8 cellular contexts compared by ENCODE assay signal in genomic region chr13:51452391-51453307, GRCh38. TPM values are rescaled to one million over a fixed set of nuclear protein-coding genes. Genes with fewer than 3 reads are reported as not detected.
DNase-seq lines count a peak whose midpoint lies in the region; ATAC-seq and TF ChIP-seq lines count a peak whose summit lies in the region.

A gene with protein sequence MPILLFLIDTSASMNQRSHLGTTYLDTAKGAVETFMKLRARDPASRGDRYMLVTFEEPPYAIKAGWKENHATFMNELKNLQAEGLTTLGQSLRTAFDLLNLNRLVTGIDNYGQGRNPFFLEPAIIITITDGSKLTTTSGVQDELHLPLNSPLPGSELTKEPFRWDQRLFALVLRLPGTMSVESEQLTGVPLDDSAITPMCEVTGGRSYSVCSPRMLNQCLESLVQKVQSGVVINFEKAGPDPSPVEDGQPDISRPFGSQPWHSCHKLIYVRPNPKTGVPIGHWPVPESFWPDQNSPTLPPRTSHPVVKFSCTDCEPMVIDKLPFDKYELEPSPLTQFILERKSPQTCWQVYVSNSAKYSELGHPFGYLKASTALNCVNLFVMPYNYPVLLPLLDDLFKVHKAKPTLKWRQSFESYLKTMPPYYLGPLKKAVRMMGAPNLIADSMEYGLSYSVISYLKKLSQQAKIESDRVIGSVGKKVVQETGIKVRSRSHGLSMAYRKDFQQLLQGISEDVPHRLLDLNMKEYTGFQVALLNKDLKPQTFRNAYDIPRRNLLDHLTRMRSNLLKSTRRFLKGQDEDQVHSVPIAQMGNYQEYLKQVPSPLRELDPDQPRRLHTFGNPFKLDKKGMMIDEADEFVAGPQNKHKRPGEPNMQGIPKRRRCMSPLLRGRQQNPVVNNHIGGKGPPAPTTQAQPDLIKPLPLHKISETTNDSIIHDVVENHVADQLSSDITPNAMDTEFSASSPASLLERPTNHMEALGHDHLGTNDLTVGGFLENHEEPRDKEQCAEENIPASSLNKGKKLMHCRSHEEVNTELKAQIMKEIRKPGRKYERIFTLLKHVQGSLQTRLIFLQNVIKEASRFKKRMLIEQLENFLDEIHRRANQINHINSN (minus strand): TSS chr13:51453036. CDS start chr13:51452525, 511 bp downstream.

- peak within 1 kb of the TSS; percentile 94 for H3K4me3 ChIP-seq in PC-3 (ENCODE audit: low read length)
- H3K4me3 ChIP-seq in mucosa of descending colon: peak within 1 kb of the TSS; percentile 89

- no peak for TF ChIP-seq CTCF in PC-3 (conservative IDR thresholded peaks at IDR 0.05; ENCODE audit: low read depth, low read length)
- no peak for TF ChIP-seq CTCF in mucosa of descending colon (IDR thresholded peaks at IDR 0.05)

- no peaks in the 10 kb centered on the region for H3K9me2 ChIP-seq in PC-3 (replicated peaks; ENCODE audit: low read length)

- H2AFZ ChIP-seq in PC-3 (ENCODE audit: low read length): peak within 1 kb of the TSS; percentile 76

- H3K4me1 ChIP-seq in PC-3 (ENCODE audit: insufficient read depth, low read length) (peaks cover 23% of the 10 kb centered on the region), mucosa of descending colon (ENCODE audit: low read depth) (peaks cover 13% of the 10 kb centered on the region)

- no peaks in the 10 kb centered on the region for H3K27me3 ChIP-seq in PC-3 (ENCODE audit: low read length)

- H3K36me3 ChIP-seq in PC-3 (ENCODE audit: low read depth, low read length) (peaks cover 23% of the 10 kb centered on the region; the same call in 1 of the 2 replicates), mucosa of descending colon (ENCODE audit: low read depth) (no peaks in the 10 kb centered on the region)

- intact Hi-C loops in PC-3 (cut with micrococcal nuclease) (loop anchor here (1.0 to 5.0 kb wide), 3 partner anchors 70 to 185 kb away; partner anchors contain the start of gene WDFY2), mucosa of descending colon (cut with DNase I, micrococcal nuclease) (loop anchor here (10.0 kb wide), 1 partner anchor 132 kb away; the partner anchor contains the start of gene WDFY2 (in 2 of the 2))

- ATAC-seq in GM21576 (IDR thresholded peaks at IDR 0.05; ENCODE audit: unreplicated experiment) (peak; percentile 75), PC-3 (peak; percentile 88), mucosa of descending colon (peak; percentile 86)

- BruUV-seq in PC-3 (replicated peaks; lab: Mats Ljungman, UMichigan): no TSS peak

- no peaks in the 10 kb centered on the region for H3F3A ChIP-seq in PC-3 (ENCODE audit: low read length, unreplicated experiment)

- peak; percentile 93 for DNase-seq in DMS114 treated with DMSO at 0.1 percent for 48 hours (lab: John Stamatoyannopoulos, UW; ENCODE audit: unreplicated experiment)
- DNase-seq in PC-3: peak; percentile 96
- peak; percentile 97 for DNase-seq in activated T-cell treated with anti-CD3 and anti-CD28 coated beads for 48 hours (ENCODE audit: low read depth)
- DNase-seq in epithelial cell of prostate (ENCODE audit: low read depth, low spot score): peak; percentile 97
- peak; percentile 99 for DNase-seq in mucosa of descending colon
- DNase-seq in stimulated activated CD8-positive, alpha-beta memory T cell treated with anti-CD3 and anti-CD28 coated beads, Interleukin-4, amount 100 ng/mL, for 24 hours (ENCODE audit: low read depth): peak; percentile 95

- H4K20me1 ChIP-seq in PC-3 (ENCODE audit: low read length): no peaks in the 10 kb centered on the region

- H3K79me2 ChIP-seq in PC-3 (ENCODE audit: low read length): peaks cover 43% of the 10 kb centered on the region

- POLR2A ChIA-PET in PC-3 (lab: Charles Lee; ENCODE audit: unreplicated experiment): interaction anchor here (0.5 to 1.9 kb wide), 30 partner anchors 10 to 1242 kb away, joined by 3 to 11 read pairs (median 4); no protein-coding TSS in a partner anchor

- H3K9ac ChIP-seq in PC-3 (ENCODE audit: low read length): peak within 1 kb of the TSS; percentile 91

- TF ChIP-seq RAD21 in Ishikawa (IDR thresholded peaks at IDR 0.05; ENCODE audit: low read depth): no peak

- H3K9me3 ChIP-seq in PC-3 (ENCODE audit: low read length) (no peaks in the 10 kb centered on the region), mucosa of descending colon (no peaks in the 10 kb centered on the region)

- peak within 1 kb of the TSS; percentile 81 for H3K27ac ChIP-seq in PC-3 (ENCODE audit: low read length)
- peak within 1 kb of the TSS; percentile 91 for H3K27ac ChIP-seq in epithelial cell of prostate

- no peak for TF ChIP-seq EP300 in Ishikawa (IDR thresholded peaks at IDR 0.05; ENCODE audit: borderline replicate concordance)

- H3K4me2 ChIP-seq in PC-3 (ENCODE audit: low read length): peak within 1 kb of the TSS; percentile 91

- CTCF ChIA-PET in PC-3 (lab: Charles Lee): interaction anchor here (1.0 kb wide), 1 partner anchor 328 kb away, joined by 3 read pairs; no protein-coding TSS in a partner anchor

TF ChIP-seq in Ishikawa, 13 proteins besides CTCF, POLR2A, EP300 and RAD21:
- TF ChIP-seq TCF12 (IDR thresholded peaks at IDR 0.05; ENCODE audit: low read depth) (peak; percentile 48), USF1 (IDR thresholded peaks at IDR 0.05) (peak; percentile 97), MAX (IDR thresholded peaks at IDR 0.05) (0 out of 2 replicates have a peak, but pooled peaks have one; percentile 5), CREB1 (IDR thresholded peaks at IDR 0.05; ENCODE audit: low read depth) (no peak), EGR1 (IDR thresholded peaks at IDR 0.05) (no peak), NFIC (IDR thresholded peaks at IDR 0.05) (0 out of 2 replicates have a peak, but pooled peaks have one; percentile 3), ZBTB7A (IDR thresholded peaks at IDR 0.05; ENCODE audit: low read depth) (no peak; the same call in 1 of the 2 replicates), YY1 (IDR thresholded peaks at IDR 0.05; ENCODE audit: low read depth) (no peak; the same call in 1 of the 2 replicates), TEAD4 (IDR thresholded peaks at IDR 0.05) (no peak), FOXM1 (IDR thresholded peaks at IDR 0.05; ENCODE audit: borderline replicate concordance, low read depth) (no peak), CEBPB (IDR thresholded peaks at IDR 0.05) (no peak), TAF1 (IDR thresholded peaks at IDR 0.05; ENCODE audit: low read depth) (peak; percentile 94)
- TF ChIP-seq, protein P1, sequence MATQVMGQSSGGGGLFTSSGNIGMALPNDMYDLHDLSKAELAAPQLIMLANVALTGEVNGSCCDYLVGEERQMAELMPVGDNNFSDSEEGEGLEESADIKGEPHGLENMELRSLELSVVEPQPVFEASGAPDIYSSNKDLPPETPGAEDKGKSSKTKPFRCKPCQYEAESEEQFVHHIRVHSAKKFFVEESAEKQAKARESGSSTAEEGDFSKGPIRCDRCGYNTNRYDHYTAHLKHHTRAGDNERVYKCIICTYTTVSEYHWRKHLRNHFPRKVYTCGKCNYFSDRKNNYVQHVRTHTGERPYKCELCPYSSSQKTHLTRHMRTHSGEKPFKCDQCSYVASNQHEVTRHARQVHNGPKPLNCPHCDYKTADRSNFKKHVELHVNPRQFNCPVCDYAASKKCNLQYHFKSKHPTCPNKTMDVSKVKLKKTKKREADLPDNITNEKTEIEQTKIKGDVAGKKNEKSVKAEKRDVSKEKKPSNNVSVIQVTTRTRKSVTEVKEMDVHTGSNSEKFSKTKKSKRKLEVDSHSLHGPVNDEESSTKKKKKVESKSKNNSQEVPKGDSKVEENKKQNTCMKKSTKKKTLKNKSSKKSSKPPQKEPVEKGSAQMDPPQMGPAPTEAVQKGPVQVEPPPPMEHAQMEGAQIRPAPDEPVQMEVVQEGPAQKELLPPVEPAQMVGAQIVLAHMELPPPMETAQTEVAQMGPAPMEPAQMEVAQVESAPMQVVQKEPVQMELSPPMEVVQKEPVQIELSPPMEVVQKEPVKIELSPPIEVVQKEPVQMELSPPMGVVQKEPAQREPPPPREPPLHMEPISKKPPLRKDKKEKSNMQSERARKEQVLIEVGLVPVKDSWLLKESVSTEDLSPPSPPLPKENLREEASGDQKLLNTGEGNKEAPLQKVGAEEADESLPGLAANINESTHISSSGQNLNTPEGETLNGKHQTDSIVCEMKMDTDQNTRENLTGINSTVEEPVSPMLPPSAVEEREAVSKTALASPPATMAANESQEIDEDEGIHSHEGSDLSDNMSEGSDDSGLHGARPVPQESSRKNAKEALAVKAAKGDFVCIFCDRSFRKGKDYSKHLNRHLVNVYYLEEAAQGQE (IDR thresholded peaks at IDR 0.05; ENCODE audit: low read depth): no peak

RNA-seq across cellular contexts. Expression of the gene that starts here (rescaled TPM):
- 19.9 and 26.6 TPM in 2 replicates for total RNA-seq in PC-3 (2014; rRNA removed)
- 10 to 100 TPM; 32.0 to 38.4 (median 36.3) TPM for total RNA-seq in mucosa of descending colon

Comparison
In these comparisons a context has a peak if more than half of its experiments do, and no peak if none do; other contexts are left out.
1. Peak in every context shown above with its lines: DNase-seq, ATAC-seq, H3K4me3 ChIP-seq and H3K27ac ChIP-seq.